ENCODE assay signal across 22 cellular contexts in the genomic region with DNA sequence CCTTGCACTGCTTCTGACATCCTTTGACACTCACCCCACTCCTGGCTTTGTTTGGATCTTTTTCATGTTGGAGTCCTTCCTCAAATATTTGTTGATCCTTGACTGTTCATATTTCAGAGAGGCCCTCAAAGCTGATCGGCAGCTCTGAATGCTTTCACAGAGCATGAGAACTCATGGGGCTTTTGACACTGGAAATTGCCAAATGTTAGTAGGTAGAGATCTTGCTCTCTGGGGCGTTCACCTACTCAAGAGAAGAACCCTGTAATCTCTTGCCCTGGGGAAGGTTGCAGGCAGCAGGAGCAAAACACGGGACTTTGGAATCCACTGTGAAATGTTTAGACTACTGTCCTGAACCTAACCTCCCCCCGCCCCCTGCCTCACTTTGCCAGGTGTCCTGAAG.
"Had no signal": no experiment of that assay in that cellular context is flagged by ENCODE, and none has a peak within 500 bp of the region (broad histone marks: within the 10 kb centered on the region; RNA-seq: fewer than 3 reads in every experiment).

No MANE protein-coding gene starts in this region.

- H3K4me1 ChIP-seq: colonic mucosa, heart left ventricle, lower lobe of right lung, pancreas, suprapubic skin, thyroid gland, uterus had no signal

- H3K27me3 ChIP-seq: pancreas, thyroid gland, uterus had no signal

- H3K9me3 ChIP-seq: colonic mucosa, heart left ventricle, lower lobe of right lung, pancreas, suprapubic skin, thyroid gland, uterus had no signal

- H2AFZ ChIP-seq: neural progenitor cell had no signal

- H3K4me3 ChIP-seq: colonic mucosa, heart left ventricle, lower lobe of right lung, neural progenitor cell, pancreas, suprapubic skin, thyroid gland, uterus had no signal

- DNase-seq: dermis blood vessel endothelial cell; effector CD4-positive, alpha-beta T cell; endodermal cell; heart left ventricle; hypothalamus; kidney glomerular epithelial cell; lower lobe of right lung; occipital lobe; pancreas; right cardiac atrium; stimulated activated CD4-positive, alpha-beta T cell treated with anti-CD3 and anti-CD28 coated beads, Interleukin-4, amount 100 ng/mL, for 1 hour; stimulated activated CD8-positive, alpha-beta memory T cell treated with anti-CD3 and anti-CD28 coated beads, Interleukin-4, amount 100 ng/mL, for 48 hours; stimulated activated naive CD8-positive, alpha-beta T cell treated with anti-CD3 and anti-CD28 coated beads, Interleukin-15, Interleukin-2, amounts not matched to agents 100 U/mL and 50 U/mL, for 24 hours; thyroid gland; uterus had no signal

- H3K9ac ChIP-seq: neural progenitor cell had no signal

- FAIRE-seq: frontal cortex, islet of Langerhans, pancreas had no signal

- H3K27ac ChIP-seq: colonic mucosa, heart left ventricle, lower lobe of right lung, neural progenitor cell, pancreas, suprapubic skin, thyroid gland, uterus had no signal

- H3K4me2 ChIP-seq: neural progenitor cell had no signal

- ATAC-seq: heart left ventricle; natural killer cell treated with Interleukin-12 subunit alpha and Interleukin-12 subunit beta and Interleukin-15 and Interleukin-18, amount 100 ng/mL, for 72 hours; pancreas; right cardiac atrium; stimulated activated effector memory CD8-positive, alpha-beta T cell treated with anti-CD3 and anti-CD28 coated beads, Interleukin-12 subunit alpha, Interleukin-12 subunit beta, amount 100 ng/mL, for 72 hours; stimulated activated naive CD8-positive, alpha-beta T cell treated with anti-CD3 and anti-CD28 coated beads, Interleukin-15, Interleukin-2, amounts not matched to agents 100 U/mL and 50 U/mL, for 24 hours had no signal

- H3K36me3 ChIP-seq: colonic mucosa, heart left ventricle, lower lobe of right lung, neural progenitor cell, pancreas, suprapubic skin, thyroid gland, uterus had no signal
